Comparison of ENCODE assay signal across 27 cellular contexts in the genomic region with DNA sequence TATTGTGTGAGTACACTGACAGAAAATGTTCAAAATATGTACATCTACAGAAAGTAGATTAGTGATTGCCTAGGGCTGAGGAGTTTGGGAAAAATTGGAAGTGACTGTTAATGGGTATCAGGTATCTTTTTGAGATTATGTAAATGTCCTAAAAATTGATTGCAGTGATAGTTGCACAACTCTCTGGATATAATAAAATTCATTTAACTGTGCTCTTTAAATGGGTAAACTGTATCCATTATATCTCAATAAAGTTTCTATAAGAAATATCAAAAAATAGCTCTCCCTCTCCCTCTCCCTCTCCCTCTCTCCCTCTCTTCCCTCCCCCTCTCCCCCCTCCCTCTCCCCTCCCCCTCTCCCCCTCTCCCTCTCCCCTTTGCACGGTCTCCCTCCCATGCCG. TPM values are rescaled to one million over a fixed set of nuclear protein-coding genes. Genes with fewer than 3 reads are reported as not detected.
"Had no signal": no experiment of that assay in that cellular context is flagged by ENCODE, and none has a peak within 500 bp of the region (broad histone marks: within the 10 kb centered on the region; RNA-seq: fewer than 3 reads in every experiment).

No MANE protein-coding gene starts in this region.

- H3K4me3 ChIP-seq: ascending aorta had no signal

- H3K27ac ChIP-seq: ascending aorta, VCaP had no signal

- H3K27me3 ChIP-seq: ascending aorta had no signal

- ATAC-seq: activated CD8-positive, alpha-beta T cell treated with anti-CD3 and anti-CD28 coated beads for 36 hours; activated naive CD8-positive, alpha-beta T cell treated with anti-CD3 and anti-CD28 coated beads, Interleukin-2, amount 50 U/mL, for 24 hours had no signal

- DNase-seq: activated B cell treated with CpG ODN at 0.5 μM for 24 hours; activated CD4-positive, alpha-beta memory T cell treated with anti-CD3 and anti-CD28 coated beads for 36 hours; activated CD4-positive, alpha-beta T cell treated with anti-CD3 and anti-CD28 coated beads for 4 hours; activated CD4-positive, alpha-beta T cell treated with anti-CD3 and anti-CD28 coated beads, Interleukin-2, amount 10 ng/mL, durations not matched to agents 24 days and 14 days; activated CD4-positive, alpha-beta T cell treated with anti-CD3 and anti-CD28 coated beads, Interleukin-2, amount 50 U/mL, for 1 hour; activated CD4-positive, alpha-beta T cell treated with anti-CD3 and anti-CD28 coated beads, Interleukin-2, amount 50 U/mL, for 4 hours; activated CD4-positive, CD25-positive, alpha-beta regulatory T cell treated with anti-CD3 and anti-CD28 coated beads, Interleukin-2, amount 50 U/mL, for 72 hours; activated CD8-positive, alpha-beta memory T cell treated with anti-CD3 and anti-CD28 coated beads, Interleukin-2, amount 50 U/mL, for 4 hours; activated CD8-positive, alpha-beta T cell treated with anti-CD3 and anti-CD28 coated beads for 36 hours; activated effector memory CD4-positive, alpha-beta T cell treated with Interleukin-2 at 50 U/mL for 16 hours; activated gamma-delta T cell; activated naive CD4-positive, alpha-beta T cell treated with anti-CD3 and anti-CD28 coated beads, Interleukin-2, amount 10 ng/mL, durations not matched to agents 7 days and 5 days; activated naive CD4-positive, alpha-beta T cell treated with Interleukin-2 at 50 U/mL for 16 hours; activated naive CD8-positive, alpha-beta T cell treated with anti-CD3 and anti-CD28 coated beads, Interleukin-2, amount 10 ng/mL, durations not matched to agents 7 days and 5 days; activated naive CD8-positive, alpha-beta T cell treated with anti-CD3 and anti-CD28 coated beads, Interleukin-2, amount 50 U/mL, for 24 hours; activated T-cell treated with anti-CD3 and anti-CD28 coated beads, Interleukin-2, amount 50 U/mL, for 24 hours; activated T-cell treated with anti-CD3 and anti-CD28 coated beads, Interleukin-2, amount 50 U/mL, for 48 hours; amygdala; anterior cingulate cortex; central memory CD4-positive, alpha-beta T cell; T-helper 1 cell; T-helper 2 cell; T-helper 9 cell had no signal

- H3K4me1 ChIP-seq: ascending aorta had no signal

- H3K36me3 ChIP-seq: ascending aorta had no signal

- FAIRE-seq: TTC549 had no signal

RNA-seq across cellular contexts. Expression of a gene that starts 56.7 kb away (rescaled TPM):
- total RNA-seq: activated T-helper 2 cell treated with anti-CD3 and anti-CD28 coated beads, Interferon-gamma antibody, Interleukin-2, Interleukin-4, amounts not matched to agents 10 μg/mL and 5 μg/mL and 100 μg/mL, durations not matched to agents 14 hours and 24 hours and 36 hours; ascending aorta had no signal
